ENCODE assay signal across 26 cellular contexts in the genomic region with DNA sequence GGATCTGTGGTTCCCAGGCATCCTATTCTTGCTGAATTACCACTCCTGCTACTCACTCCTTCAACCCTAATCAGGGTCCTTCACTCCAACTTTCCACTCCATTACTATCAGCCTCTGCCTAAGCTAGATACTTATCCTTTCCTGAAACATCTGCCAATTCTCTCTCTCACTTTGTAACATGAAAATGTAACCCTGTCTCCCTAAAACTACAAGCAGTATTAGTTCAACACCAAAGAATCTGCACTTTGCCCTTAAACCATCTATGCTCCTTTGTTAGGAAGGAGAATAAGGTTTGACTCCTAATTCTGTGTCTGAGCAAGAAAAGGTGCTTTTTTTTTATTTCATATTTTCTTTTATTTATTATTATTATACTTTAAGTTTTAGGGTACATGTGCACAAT.
"Had no signal": no experiment of that assay in that cellular context is flagged by ENCODE, and none has a peak within 500 bp of the region (broad histone marks: within the 10 kb centered on the region; RNA-seq: fewer than 3 reads in every experiment).

No MANE protein-coding gene starts in this region.

- H3K27ac ChIP-seq: left ventricle myocardium inferior, pancreas, prostate gland, skin epidermis, stomach, testis, thyroid gland, transverse colon, upper lobe of left lung, vagina had no signal

- H3K4me3 Mint-ChIP-seq: mesothelial cell of epicardium; naive B cell; natural killer cell; nephron progenitor cell; stimulated activated naive B cell treated with anti-CD40 and anti-IgM and Interleukin-4, amounts not matched to agents 10 μg/mL and 1 μg/mL and 100 μg/mL, for 72 hours had no signal

- H3K4me1 Mint-ChIP-seq: naive B cell; natural killer cell; stimulated activated naive B cell treated with anti-CD40 and anti-IgM and Interleukin-4, amounts not matched to agents 10 μg/mL and 1 μg/mL and 100 μg/mL, for 72 hours had no signal

- FAIRE-seq: pancreas had no signal

- H3K9me3 ChIP-seq: left ventricle myocardium inferior, pancreas, prostate gland, stomach, testis, thyroid gland, transverse colon, upper lobe of left lung, vagina had no signal

- H3K36me3 Mint-ChIP-seq: mesothelial cell of epicardium; naive B cell; natural killer cell; stimulated activated naive B cell treated with anti-CD40 and anti-IgM and Interleukin-4, amounts not matched to agents 10 μg/mL and 1 μg/mL and 100 μg/mL, for 72 hours had no signal

- H3K27me3 ChIP-seq: pancreas, stomach, testis, thyroid gland, transverse colon, upper lobe of left lung, vagina had no signal

- H3K9me3 Mint-ChIP-seq: mesothelial cell of epicardium; natural killer cell; nephron progenitor cell; stimulated activated naive B cell treated with anti-CD40 and anti-IgM and Interleukin-4, amounts not matched to agents 10 μg/mL and 1 μg/mL and 100 μg/mL, for 72 hours had no signal

- H3K27ac Mint-ChIP-seq: mesothelial cell of epicardium; naive B cell; natural killer cell; nephron progenitor cell; stimulated activated naive B cell treated with anti-CD40 and anti-IgM and Interleukin-4, amounts not matched to agents 10 μg/mL and 1 μg/mL and 100 μg/mL, for 72 hours had no signal

- H3K4me3 ChIP-seq: left ventricle myocardium inferior, lung, pancreas, prostate gland, skin epidermis, stomach, testis, thyroid gland, transverse colon, upper lobe of left lung, vagina had no signal

- H3K36me3 ChIP-seq: left ventricle myocardium inferior, pancreas, prostate gland, stomach, thyroid gland, transverse colon, upper lobe of left lung, vagina had no signal

- H3K4me1 ChIP-seq: left ventricle myocardium inferior, prostate gland, testis, vagina had no signal

- DNase-seq: islet precursor cell; left ventricle myocardium inferior; mesendoderm; naive B cell; natural killer cell; nephron progenitor cell; pancreas; posterior cingulate gyrus; retina; right cardiac atrium; stimulated activated CD4-positive, alpha-beta T cell treated with anti-CD3 and anti-CD28 coated beads, Interleukin-12 subunit alpha, Interleukin-12 subunit beta, amount 100 ng/mL, for 4 hours; stimulated activated CD4-positive, alpha-beta T cell treated with anti-CD3 and anti-CD28 coated beads, Interleukin-15, amount 100 ng/mL, for 24 hours; stimulated activated CD4-positive, alpha-beta T cell treated with anti-CD3 and anti-CD28 coated beads, Interleukin-2, amount 100 ng/mL, for 24 hours; stimulated activated CD4-positive, alpha-beta T cell treated with anti-CD3 and anti-CD28 coated beads, Interleukin-4, amount 100 ng/mL, for 1 hour; stimulated activated naive B cell treated with anti-CD40 and anti-IgM and Interleukin-4, amounts not matched to agents 10 μg/mL and 1 μg/mL and 100 μg/mL, for 72 hours; stimulated activated naive CD8-positive, alpha-beta T cell treated with anti-CD3 and anti-CD28 coated beads, Interleukin-15, Interleukin-2, amounts not matched to agents 100 U/mL and 50 U/mL, for 24 hours; stomach; testis; thyroid gland; transverse colon; upper lobe of left lung had no signal
